ENCODE assay signal across 8 cellular contexts in genomic region chr4:163164591-163164990, GRCh38. TPM values are rescaled to one million over a fixed set of nuclear protein-coding genes. Genes with fewer than 3 reads are reported as not detected.
A peak's percentile ranks its signal among the peaks of the same experiment; 100 is the strongest.
DNase-seq lines count a peak whose midpoint lies in the region; ATAC-seq lines count a peak whose summit lies in the region.

No MANE protein-coding gene starts in this region.

- H3K4me1 Mint-ChIP-seq in memory B cell = peaks cover 27% of the 10 kb centered on the region

- H3K27ac ChIP-seq in ACC112 (ENCODE audit: low read depth, low read length) = no peak overlapping the region
- no peak overlapping the region for H3K27ac ChIP-seq in aorta (ENCODE audit: low read depth in 1 of 2, low read length in 2 of 2)

- peaks cover 15% of the 10 kb centered on the region for H3K36me3 Mint-ChIP-seq in memory B cell

- no peak overlapping the region for H2AFZ ChIP-seq in ACC112 (ENCODE audit: low read length, unreplicated experiment)

- H3K27ac Mint-ChIP-seq in memory B cell = peak overlapping the region; percentile 99

- H3K4me3 Mint-ChIP-seq in memory B cell = no peak overlapping the region

- H3K36me3 ChIP-seq in ACC112 (ENCODE audit: insufficient read depth, low read length) (peaks cover 17% of the 10 kb centered on the region), adipocyte (ENCODE audit: control insufficient read depth, insufficient read depth, low read length, severe bottlenecking) (peaks cover 4% of the 10 kb centered on the region), aorta (ENCODE audit: control insufficient read depth in 1 of 2, insufficient read depth in 2 of 2, low read length in 1 of 2) (peaks cover 0 to 3% of the 10 kb centered on the region in 2 donors)

- no peaks in the 10 kb centered on the region for H3K27me3 Mint-ChIP-seq in memory B cell

- WGBS in aorta, 2 donors = 78 to 86% methylated on average over 3 of the region's 3 CpGs

- H3K4me3 ChIP-seq in ACC112 (ENCODE audit: low read depth, low read length) (peak overlapping the region; percentile 85), adipocyte (ENCODE audit: low read length) (peak overlapping the region; percentile 90), aorta (ENCODE audit: low read length in 2 of 2) (peak overlapping the region in 1 of 2 donors; percentile 15)

- intact Hi-C loops in aorta (cut with DNase I) = loop anchor here in 1 of 2 donors (10.0 kb wide), 1 partner anchor 170 kb away; the partner anchor contains the start of gene NPY1R

- no peak for ATAC-seq in memory B cell (ENCODE audit: low read depth)
- no peak for ATAC-seq in aorta (ENCODE audit: low FRiP score)
- ATAC-seq in HG02973 (IDR thresholded peaks at IDR 0.05; ENCODE audit: unreplicated experiment) = no peak

- DNase-seq in HT-29 (ENCODE audit: low spot score) = peak; percentile 8
- peak; percentile 25 for DNase-seq in adipocyte (ENCODE audit: low read depth)
- no peak for DNase-seq in memory B cell (ENCODE audit: low spot score in 2 of 2)
- no peak for DNase-seq in 8988T
- DNase-seq in aorta = no peak
- DNase-seq in T-helper 9 cell = no peak

- H3K9ac ChIP-seq in adipocyte (ENCODE audit: low read length) = peak overlapping the region; percentile 93

- peaks cover 58% of the 10 kb centered on the region for H3K79me2 ChIP-seq in ACC112 (ENCODE audit: control insufficient read depth, insufficient read depth, low read length, unreplicated experiment)

- H3K9me3 ChIP-seq in adipocyte (ENCODE audit: control insufficient read depth, low read length) (no peaks in the 10 kb centered on the region), aorta (ENCODE audit: control insufficient read depth, low read length) (no peaks in the 10 kb centered on the region)

- H3K27me3 ChIP-seq in ACC112 (ENCODE audit: insufficient read depth, low read length) (no peaks in the 10 kb centered on the region), adipocyte (replicated peaks; ENCODE audit: control insufficient read depth, insufficient read depth, low read length) (no peaks in the 10 kb centered on the region), aorta (ENCODE audit: control insufficient read depth in 1 of 2, insufficient read depth in 2 of 2, low read length in 1 of 2) (no peaks in the 10 kb centered on the region)

- H3K4me1 ChIP-seq in ACC112 (ENCODE audit: control insufficient read depth, insufficient read depth, low read length, unreplicated experiment) (peaks cover 29% of the 10 kb centered on the region), adipocyte (ENCODE audit: control insufficient read depth, insufficient read depth, low read length) (peaks cover 31% of the 10 kb centered on the region), aorta (ENCODE audit: control insufficient read depth in 1 of 2, insufficient read depth in 2 of 2, low read length in 2 of 2) (peaks cover 0 to 6% of the 10 kb centered on the region in 2 donors)

- no peaks in the 10 kb centered on the region for H3K9me3 Mint-ChIP-seq in memory B cell

RNA-seq across cellular contexts. Expression of gene NAF1, which starts 2.1 kb away (rescaled TPM):
- total RNA-seq in HT-29 (2014; rRNA removed; shearing (Covaris generic)) = 11.0 and 12.2 TPM in 2 replicates
- 10 to 100 TPM; 23.8 to 35.7 TPM for total RNA-seq in aorta
- 10 to 100 TPM in 1 of 2 donors, 1 to 10 TPM in 1; 2.6 to 10.0 TPM for polyA plus RNA-seq in aorta

Comparison
In these comparisons a context has a peak if more than half of its experiments do, and no peak if none do; other contexts are left out.
1. DNase-seq: peak in HT-29 (single experiment) and adipocyte (single experiment); none in memory B cell (0 of 2), 8988T (single experiment), aorta (0 of 2) and T-helper 9 cell (single experiment).